In genomic region chr16:19084879-19085278, GRCh38 we compare ENCODE assay signal across 2 cellular contexts.
A peak's percentile ranks its signal among the peaks of the same experiment; 100 is the strongest.
TF ChIP-seq lines count a peak whose summit lies in the region.

No MANE protein-coding gene starts in this region.

TF ChIP-seq in HEK293, 187 proteins besides CTCF, POLR2A, EP300 and RAD21:
- TF ChIP-seq RBAK (tag by site-specific recombination; IDR thresholded peaks at IDR 0.05), result peak; percentile 71; the same call in 1 of the 2 replicates
- no peak for TF ChIP-seq ZBTB7A (tag by site-specific recombination; IDR thresholded peaks at IDR 0.05; ENCODE audit: low read depth)
- no peak for TF ChIP-seq ZNF24 (tag by site-specific recombination; IDR thresholded peaks at IDR 0.05)
- no peak for TF ChIP-seq ZFHX2 (tag by site-specific recombination; conservative IDR thresholded peaks at IDR 0.05)
- TF ChIP-seq ZBTB1 (tag by site-specific recombination; IDR thresholded peaks at IDR 0.05), result no peak

TF ChIP-seq in K562, 482 proteins besides CTCF, POLR2A, EP300 and RAD21:
- peak; percentile 15 for TF ChIP-seq RBM25 (IDR thresholded peaks at IDR 0.05; ENCODE audit: low read depth, low read length, severe bottlenecking)
- TF ChIP-seq ZNF23 (CRISPR knock-in tag; IDR thresholded peaks at IDR 0.05), result no peak
